Comparison of ENCODE assay signal across 13 cellular contexts in the genomic region with DNA sequence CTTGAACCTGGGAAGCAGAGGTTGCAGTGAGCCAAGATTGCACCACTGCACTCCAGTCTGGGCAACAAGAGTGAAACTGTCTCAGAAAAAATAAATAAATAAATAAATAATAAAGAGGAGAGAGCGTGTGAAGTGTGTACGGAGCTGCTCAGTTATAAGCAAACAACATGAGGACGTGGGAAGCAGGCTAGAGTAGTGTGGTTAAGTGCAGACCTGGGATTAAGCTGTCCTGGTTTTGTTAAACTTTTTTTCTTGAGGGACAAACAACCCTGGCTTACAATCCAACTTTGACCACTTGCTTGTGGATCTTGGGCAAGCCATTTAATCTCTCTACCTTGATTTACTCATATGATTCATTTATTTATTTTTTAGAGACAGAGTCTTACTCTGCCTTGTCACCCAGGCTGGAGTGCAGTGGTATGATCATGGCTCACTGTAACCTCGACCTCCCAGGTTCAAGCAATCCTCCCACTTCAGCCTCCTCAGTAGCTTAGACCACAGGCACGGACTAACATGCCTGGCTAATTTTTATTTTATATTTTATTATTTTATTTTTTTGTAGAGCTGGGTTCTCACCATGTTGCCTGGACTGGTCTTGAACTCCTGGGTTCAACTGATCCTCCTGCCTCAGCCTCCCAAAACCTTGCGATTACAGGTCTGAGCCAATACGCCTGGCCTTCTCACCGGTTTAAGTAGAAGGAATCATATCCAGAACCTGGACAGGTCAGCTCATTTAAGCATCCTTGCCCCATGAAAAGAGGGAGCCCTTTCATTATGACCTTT.
A peak's percentile ranks its signal among the peaks of the same experiment; 100 is the strongest.
DNase-seq lines count a peak whose midpoint lies in the region.
"Had no signal": no experiment of that assay in that cellular context is flagged by ENCODE, and none has a peak within 500 bp of the region (broad histone marks: within the 10 kb centered on the region; RNA-seq: fewer than 3 reads in every experiment).

No MANE protein-coding gene starts in this region.

- H3K36me3 Mint-ChIP-seq in dendritic cell treated with granulocyte-macrophage colony-stimulating factor and Interleukin-4, amounts not matched to agents 40 ng/mL and 50 ng/mL, for 4 days (ENCODE audit: low read depth) = peaks cover 6% of the 10 kb centered on the region
- H3K36me3 Mint-ChIP-seq: T-cell had no signal

- H3K27ac Mint-ChIP-seq in dendritic cell treated with granulocyte-macrophage colony-stimulating factor and Interleukin-4, amounts not matched to agents 40 ng/mL and 50 ng/mL, for 4 days = peak overlapping the region; percentile 50

- peak; percentile 34 for DNase-seq in stimulated activated CD4-positive, alpha-beta T cell treated with anti-CD3 and anti-CD28 coated beads, Interleukin-15, amount 100 ng/mL, for 24 hours
- DNase-seq in stimulated activated CD4-positive, alpha-beta T cell treated with anti-CD3 and anti-CD28 coated beads, Interleukin-4, amount 100 ng/mL, for 4 hours = no peak
- peak; percentile 10 for DNase-seq in NCI-H510A (lab: John Stamatoyannopoulos, UW)
- DNase-seq in anterior cingulate cortex (lab: John Stamatoyannopoulos, UW) = no peak
- no peak for DNase-seq in iPS-NIHi7 (ENCODE audit: extremely low spot score)
- no peak for DNase-seq in head of caudate nucleus
- DNase-seq: DMS153, dorsolateral prefrontal cortex, NCI-H1694, NCI-H446, testis had no signal

- no peaks in the 10 kb centered on the region for H3K9me3 Mint-ChIP-seq in dendritic cell treated with granulocyte-macrophage colony-stimulating factor and Interleukin-4, amounts not matched to agents 40 ng/mL and 50 ng/mL, for 4 days
- H3K9me3 Mint-ChIP-seq: T-cell had no signal

- H3K4me1 Mint-ChIP-seq in dendritic cell treated with granulocyte-macrophage colony-stimulating factor and Interleukin-4, amounts not matched to agents 40 ng/mL and 50 ng/mL, for 4 days (ENCODE audit: low read depth) = peaks cover 53% of the 10 kb centered on the region

- intact Hi-C loops in dendritic cell treated with granulocyte-macrophage colony-stimulating factor and Interleukin-4, amounts not matched to agents 40 ng/mL and 50 ng/mL, for 4 days (cut with micrococcal nuclease) = no loop called here
- intact Hi-C loops in head of caudate nucleus (cut with DNase I) = no loop called here

- no peaks in the 10 kb centered on the region for H3K27me3 Mint-ChIP-seq in dendritic cell treated with granulocyte-macrophage colony-stimulating factor and Interleukin-4, amounts not matched to agents 40 ng/mL and 50 ng/mL, for 4 days
- H3K27me3 Mint-ChIP-seq: T-cell had no signal

- no peak overlapping the region for H3K4me3 Mint-ChIP-seq in dendritic cell treated with granulocyte-macrophage colony-stimulating factor and Interleukin-4, amounts not matched to agents 40 ng/mL and 50 ng/mL, for 4 days
- H3K4me3 Mint-ChIP-seq: T-cell had no signal

Comparison
In these comparisons a context has a peak if more than half of its experiments do, and no peak if none do; other contexts are left out.
1. DNase-seq: peak in stimulated activated CD4-positive, alpha-beta T cell treated with anti-CD3 and anti-CD28 coated beads, Interleukin-15, amount 100 ng/mL, for 24 hours (single experiment) and NCI-H510A (single experiment); none in stimulated activated CD4-positive, alpha-beta T cell treated with anti-CD3 and anti-CD28 coated beads, Interleukin-4, amount 100 ng/mL, for 4 hours (0 of 2), anterior cingulate cortex (0 of 58), iPS-NIHi7 (single experiment) and head of caudate nucleus (0 of 42).